In genomic region chr7:2036786-2037185, GRCh38 we compare ENCODE assay signal across 16 cellular contexts.
DNase-seq lines count a peak whose midpoint lies in the region; ATAC-seq and TF ChIP-seq lines count a peak whose summit lies in the region.
"Had no signal": no experiment of that assay in that cellular context is flagged by ENCODE, and none has a peak within 500 bp of the region (broad histone marks: within the 10 kb centered on the region; RNA-seq: fewer than 3 reads in every experiment).

No MANE protein-coding gene starts in this region.

- in situ Hi-C loops in Panc1 (cut with HindIII; ENCODE audit: low pct_unique_long_range_greater_than_20kb, low sequenced_read_pairs): loop anchor here (5.0 kb wide), 1 partner anchor 36 kb away; no protein-coding TSS in a partner anchor

- DNase-seq in CD14-positive monocyte (ENCODE audit: low spot score) (peak; percentile 27), Panc1 (ENCODE audit: low read depth, low spot score) (no peak), right cardiac atrium (peak in 2 of 3 donors; percentile 35 to 59), posterior vena cava (ENCODE audit: low spot score) (peak; percentile 58), HCEC 1CT (no peak), NCI-H1436 (lab: John Stamatoyannopoulos, UW) (no peak), mucosa of gallbladder (ENCODE audit: low spot score) (no peak)
- DNase-seq: dermis blood vessel endothelial cell, DMS79 treated with DMSO at 0.1 percent for 48 hours, NCI-H187 treated with DMSO at 0.1 percent for 48 hours, NCI-H526 treated with DMSO at 0.1 percent for 48 hours had no signal

- H3K27me3 Mint-ChIP-seq in CD14-positive monocyte (ENCODE audit: low read depth in 3 of 3): peaks cover 0 to 4% (median 2%) of the 10 kb centered on the region in 3 donors

- WGBS in right cardiac atrium: 89% methylated on average over 20 of the region's 20 CpGs

- BruUV-seq in Panc1 (replicated peaks; lab: Mats Ljungman, UMichigan): no TSS peak

- peak; percentile 22; the same call in 1 of the 2 replicates for ATAC-seq in Panc1
- ATAC-seq in right cardiac atrium: no peak
- ATAC-seq in HG03565 (IDR thresholded peaks at IDR 0.05; ENCODE audit: unreplicated experiment): no peak

- H3K27ac ChIP-seq in Panc1 (ENCODE audit: low read length) (no peak overlapping the region), right cardiac atrium (ENCODE audit: low read length) (no peak overlapping the region)
- H3K27ac ChIP-seq: neutrophil had no signal

- H3K4me1 Mint-ChIP-seq in CD14-positive monocyte: peaks cover 21% of the 10 kb centered on the region

- no peaks in the 10 kb centered on the region for H3K9me3 Mint-ChIP-seq in CD14-positive monocyte
- H3K9me3 Mint-ChIP-seq: activated CD4-positive, alpha-beta T cell treated with anti-CD3 and anti-CD28 coated beads, Interleukin-2, amount 10 ng/mL, durations not matched to agents 24 days and 14 days; T-helper 1 cell treated with Interleukin-12 subunit alpha and Interleukin-12 subunit beta and Interleukin-4 antibody, amounts not matched to agents 30 μg/mL and 1 μg/mL, for 36 hours had no signal

- H3K4me3 Mint-ChIP-seq in CD14-positive monocyte: no peak overlapping the region

- TF ChIP-seq CTCF in CD14-positive monocyte (IDR thresholded peaks at IDR 0.05) (no peak), Panc1 (IDR thresholded peaks at IDR 0.05) (no peak)

- H3K4me3 ChIP-seq in Panc1 (ENCODE audit: low read depth in 2 of 2, low read length in 2 of 2) (no peak overlapping the region), right cardiac atrium (ENCODE audit: low read length) (no peak overlapping the region)
- H3K4me3 ChIP-seq: smooth muscle cell had no signal

- no peaks in the 10 kb centered on the region for H3K9me3 ChIP-seq in Panc1 (ENCODE audit: control insufficient read depth, insufficient read depth, low read depth, low read length)
- H3K9me3 ChIP-seq in right cardiac atrium (ENCODE audit: control insufficient read depth, low read length): no peaks in the 10 kb centered on the region
- H3K9me3 ChIP-seq: neutrophil had no signal

- H3K27me3 ChIP-seq in Panc1 (ENCODE audit: control insufficient read depth, insufficient read depth, low read length) (no peaks in the 10 kb centered on the region), right cardiac atrium (ENCODE audit: control insufficient read depth, insufficient read depth) (no peaks in the 10 kb centered on the region)
- H3K27me3 ChIP-seq: neutrophil had no signal

- POLR2A ChIA-PET in Panc1 (lab: Charles Lee): no interaction called here

- no peaks in the 10 kb centered on the region for H3K36me3 ChIP-seq in Panc1 (ENCODE audit: control insufficient read depth, insufficient read depth, low read length)
- H3K36me3 ChIP-seq: neutrophil had no signal

- H3K36me3 Mint-ChIP-seq in CD14-positive monocyte: peaks cover 21 to 26% of the 10 kb centered on the region in 2 donors

- CTCF ChIA-PET in Panc1 (lab: Charles Lee): no interaction called here

- intact Hi-C loops in CD14-positive monocyte (cut with micrococcal nuclease) (no loop called here), Panc1 (cut with micrococcal nuclease; ENCODE audit: unreplicated experiment) (no loop called here), right cardiac atrium (cut with DNase I) (no loop called here), posterior vena cava (cut with DNase I) (no loop called here)

- H3K4me1 ChIP-seq in Panc1 (ENCODE audit: control insufficient read depth, insufficient read depth, low read length) (no peaks in the 10 kb centered on the region), right cardiac atrium (ENCODE audit: control insufficient read depth, insufficient read depth, low read length) (peaks cover 5% of the 10 kb centered on the region)

- H3K27ac Mint-ChIP-seq in CD14-positive monocyte: peak overlapping the region in 3 of 7 donors; percentile 15 to 70 (median 58)

Comparison
In these comparisons a context has a peak if more than half of its experiments do, and no peak if none do; other contexts are left out.
1. DNase-seq: peak in CD14-positive monocyte (single experiment), right cardiac atrium (2 of 3) and posterior vena cava (single experiment); none in Panc1 (single experiment), HCEC 1CT (single experiment), NCI-H1436 (single experiment) and mucosa of gallbladder (single experiment).